Comparison of ENCODE assay signal across 10 cellular contexts in the genomic region with DNA sequence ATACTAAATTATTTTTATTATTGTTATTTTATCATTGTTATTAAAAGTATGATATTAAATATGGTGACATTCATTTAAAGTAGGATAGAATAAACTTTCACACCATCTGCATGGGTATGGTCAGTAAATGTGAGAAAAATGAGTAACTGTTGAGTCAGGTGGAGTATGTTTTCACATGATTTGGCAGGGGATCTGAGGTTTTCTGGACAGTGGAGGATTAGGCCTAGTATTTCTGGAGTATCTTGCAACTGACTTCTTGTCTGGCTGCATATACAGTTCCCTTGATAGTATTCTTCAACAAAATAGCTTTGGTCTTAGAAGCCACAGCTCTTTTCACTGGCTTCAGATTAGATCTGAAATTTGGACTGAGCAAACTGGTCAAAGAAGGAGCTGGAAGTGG. TPM values are rescaled to one million over a fixed set of nuclear protein-coding genes. Genes with fewer than 3 reads are reported as not detected.
DNase-seq lines count a peak whose midpoint lies in the region; ATAC-seq and TF ChIP-seq lines count a peak whose summit lies in the region.
"Had no signal": no experiment of that assay in that cellular context is flagged by ENCODE, and none has a peak within 500 bp of the region (broad histone marks: within the 10 kb centered on the region; RNA-seq: fewer than 3 reads in every experiment).

No MANE protein-coding gene starts in this region.

- peak overlapping the region; percentile 78 for H3K4me3 Mint-ChIP-seq in HFFc6
- H3K4me3 Mint-ChIP-seq in activated CD8-positive, alpha-beta T cell treated with anti-CD3 and anti-CD28 coated beads, Interleukin-2, amount 10 ng/mL, durations not matched to agents 7 days and 5 days, result no peak overlapping the region
- H3K4me3 Mint-ChIP-seq: effector memory CD8-positive, alpha-beta T cell had no signal

- POLR2A ChIA-PET in activated CD8-positive, alpha-beta T cell treated with anti-CD3 and anti-CD28 coated beads, Interleukin-2, amount 10 ng/mL, durations not matched to agents 7 days and 5 days (lab: Charles Lee), result no interaction called here

- H3K27me3 Mint-ChIP-seq in HFFc6 (ENCODE audit: insufficient read depth), result no peaks in the 10 kb centered on the region; the same call in 1 of the 2 replicates
- no peaks in the 10 kb centered on the region for H3K27me3 Mint-ChIP-seq in activated CD8-positive, alpha-beta T cell treated with anti-CD3 and anti-CD28 coated beads, Interleukin-2, amount 10 ng/mL, durations not matched to agents 7 days and 5 days (ENCODE audit: low read depth)
- H3K27me3 Mint-ChIP-seq: effector memory CD8-positive, alpha-beta T cell had no signal

- H3K9me3 Mint-ChIP-seq in HFFc6, result no peaks in the 10 kb centered on the region
- no peaks in the 10 kb centered on the region for H3K9me3 Mint-ChIP-seq in activated CD8-positive, alpha-beta T cell treated with anti-CD3 and anti-CD28 coated beads, Interleukin-2, amount 10 ng/mL, durations not matched to agents 7 days and 5 days (ENCODE audit: insufficient read depth)
- H3K9me3 Mint-ChIP-seq: effector memory CD8-positive, alpha-beta T cell had no signal

- no peaks in the 10 kb centered on the region for H3K36me3 Mint-ChIP-seq in HFFc6 (ENCODE audit: low read depth)
- H3K36me3 Mint-ChIP-seq in activated CD8-positive, alpha-beta T cell treated with anti-CD3 and anti-CD28 coated beads, Interleukin-2, amount 10 ng/mL, durations not matched to agents 7 days and 5 days (ENCODE audit: low read depth), result peaks cover 8% of the 10 kb centered on the region

- DNase-seq in HFFc6 (peak; percentile 60), fibroblast of the aortic adventitia (ENCODE audit: low read depth) (peak; percentile 79), sciatic nerve (ENCODE audit: low spot score) (no peak), 8988T (no peak), GF-D8 (lab: John Stamatoyannopoulos, UW) (no peak)
- DNase-seq in activated CD8-positive, alpha-beta T cell treated with anti-CD3 and anti-CD28 coated beads, Interleukin-2, amount 10 ng/mL, durations not matched to agents 7 days and 5 days, result no peak
- DNase-seq: effector memory CD8-positive, alpha-beta T cell had no signal

- no peak for ATAC-seq in activated CD8-positive, alpha-beta T cell treated with anti-CD3 and anti-CD28 coated beads, Interleukin-2, amount 10 ng/mL, durations not matched to agents 7 days and 5 days
- peak; percentile 34 for ATAC-seq in sciatic nerve
- ATAC-seq in HG02678 (IDR thresholded peaks at IDR 0.05; ENCODE audit: unreplicated experiment), result no peak
- ATAC-seq in GM21515 (IDR thresholded peaks at IDR 0.05; ENCODE audit: unreplicated experiment), result no peak
- ATAC-seq: effector memory CD8-positive, alpha-beta T cell had no signal

- H3K4me3 ChIP-seq in fibroblast of the aortic adventitia (ENCODE audit: low read depth, low read length), result no peak overlapping the region

- H3K4me1 Mint-ChIP-seq in HFFc6 (ENCODE audit: low read depth), result peaks cover 50% of the 10 kb centered on the region
- peaks cover 17% of the 10 kb centered on the region for H3K4me1 Mint-ChIP-seq in activated CD8-positive, alpha-beta T cell treated with anti-CD3 and anti-CD28 coated beads, Interleukin-2, amount 10 ng/mL, durations not matched to agents 7 days and 5 days (ENCODE audit: low read depth)

- intact Hi-C loops in sciatic nerve (cut with DNase I), result no loop called here

- CTCF ChIA-PET in activated CD8-positive, alpha-beta T cell treated with anti-CD3 and anti-CD28 coated beads, Interleukin-2, amount 10 ng/mL, durations not matched to agents 7 days and 5 days (lab: Charles Lee), result interaction anchor here (0.6 to 1.5 kb wide), 6 partner anchors 16 to 69 kb away, joined by 3 to 6 read pairs (median 4); no protein-coding TSS in a partner anchor

- no peak for TF ChIP-seq CTCF in HFFc6 (IDR thresholded peaks at IDR 0.05)
- TF ChIP-seq CTCF in fibroblast of the aortic adventitia (IDR thresholded peaks at IDR 0.05; ENCODE audit: insufficient read depth, low read length), result no peak

- peak overlapping the region; percentile 86 for H3K27ac Mint-ChIP-seq in HFFc6
- H3K27ac Mint-ChIP-seq in activated CD8-positive, alpha-beta T cell treated with anti-CD3 and anti-CD28 coated beads, Interleukin-2, amount 10 ng/mL, durations not matched to agents 7 days and 5 days, result peak overlapping the region; percentile 12
- H3K27ac Mint-ChIP-seq: effector memory CD8-positive, alpha-beta T cell had no signal

RNA-seq across cellular contexts. Expression of a gene that starts 54.5 kb away (rescaled TPM):
- 10 to 100 TPM; 67.2 to 83.6 (median 74.2) TPM for total RNA-seq in HFFc6 (2021; fragmentation: NEBNext Ultra II Directional; extraction: Animal tissue kit (Norgen Biotek cat#: 25700))
- 10 to 100 TPM; 39.8 to 42.9 TPM for total RNA-seq in activated CD8-positive, alpha-beta T cell treated with anti-CD3 and anti-CD28 coated beads, Interleukin-2, amount 10 ng/mL, durations not matched to agents 7 days and 5 days
- total RNA-seq in fibroblast of the aortic adventitia (ENCODE audit: low replicate concordance), result 21.5 and 52.1 TPM in 2 replicates
- total RNA-seq in sciatic nerve, result 39.5 TPM

RNA-seq across cellular contexts. Expression of a gene that starts 58.6 kb away (rescaled TPM):
- total RNA-seq in HFFc6 (2021; fragmentation: NEBNext Ultra II Directional; extraction: Animal tissue kit (Norgen Biotek cat#: 25700)), result under 1 TPM in 1 of 6 experiments, not detected in 5; 0.14 TPM
- total RNA-seq in activated CD8-positive, alpha-beta T cell treated with anti-CD3 and anti-CD28 coated beads, Interleukin-2, amount 10 ng/mL, durations not matched to agents 7 days and 5 days, result not detected
- total RNA-seq in fibroblast of the aortic adventitia (ENCODE audit: low replicate concordance) (not detected in 2 replicates), sciatic nerve (not detected)
- total RNA-seq: activated CD8-positive, alpha-beta memory T cell treated with anti-CD3 and anti-CD28 coated beads for 36 hours had no signal

Comparison
In these comparisons a context has a peak if more than half of its experiments do, and no peak if none do; other contexts are left out.
1. DNase-seq: peak in HFFc6 (single experiment) and fibroblast of the aortic adventitia (single experiment); none in activated CD8-positive, alpha-beta T cell treated with anti-CD3 and anti-CD28 coated beads, Interleukin-2, amount 10 ng/mL, durations not matched to agents 7 days and 5 days (single experiment), sciatic nerve (single experiment), 8988T (single experiment) and GF-D8 (single experiment).